17 cellular contexts compared by ENCODE assay signal in the genomic region with DNA sequence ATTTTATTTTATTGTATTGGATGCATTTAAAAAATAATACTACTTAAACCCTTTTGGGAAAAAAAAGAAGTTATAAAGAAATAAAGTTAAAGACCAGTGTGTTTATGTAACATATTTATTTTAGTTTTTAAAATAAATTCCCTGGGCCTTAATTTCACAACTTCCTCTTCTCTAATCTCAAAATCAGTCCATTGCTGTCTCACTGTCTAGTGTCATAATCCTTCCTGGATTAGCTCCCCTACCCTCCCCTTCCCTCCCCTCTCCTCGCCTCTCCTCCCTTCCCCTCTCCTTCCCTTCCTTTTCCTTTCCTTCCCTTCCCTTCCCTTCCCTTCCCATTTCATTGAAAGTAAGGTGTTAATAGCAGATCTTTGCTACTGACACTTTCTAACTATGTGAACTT.
"Had no signal": no experiment of that assay in that cellular context is flagged by ENCODE, and none has a peak within 500 bp of the region (broad histone marks: within the 10 kb centered on the region; RNA-seq: fewer than 3 reads in every experiment).

No MANE protein-coding gene starts in this region.

- H3K27ac Mint-ChIP-seq: activated B cell treated with CpG ODN at 0.5 μM for 24 hours; activated CD4-positive, alpha-beta T cell treated with anti-CD3 and anti-CD28 coated beads, Interleukin-2, amount 10 ng/mL, durations not matched to agents 7 days and 5 days; activated naive CD8-positive, alpha-beta T cell; memory B cell; naive thymus-derived CD4-positive, alpha-beta T cell; stimulated activated effector memory CD8-positive, alpha-beta T cell treated with anti-CD3 and anti-CD28 coated beads, Interleukin-12 subunit alpha, Interleukin-12 subunit beta, amount 100 ng/mL, for 72 hours had no signal

- H3K4me1 Mint-ChIP-seq: activated CD4-positive, alpha-beta T cell treated with anti-CD3 and anti-CD28 coated beads, Interleukin-2, amount 10 ng/mL, durations not matched to agents 7 days and 5 days; central memory CD8-positive, alpha-beta T cell; stimulated activated effector memory CD8-positive, alpha-beta T cell treated with anti-CD3 and anti-CD28 coated beads, Interleukin-12 subunit alpha, Interleukin-12 subunit beta, amount 100 ng/mL, for 72 hours had no signal

- H3K27me3 Mint-ChIP-seq: activated B cell treated with CpG ODN at 0.5 μM for 24 hours; central memory CD8-positive, alpha-beta T cell had no signal

- H3K4me3 Mint-ChIP-seq: activated B cell treated with CpG ODN at 0.5 μM for 24 hours; activated CD4-positive, alpha-beta T cell treated with anti-CD3 and anti-CD28 coated beads, Interleukin-2, amount 10 ng/mL, durations not matched to agents 7 days and 5 days; activated naive CD8-positive, alpha-beta T cell; central memory CD8-positive, alpha-beta T cell; memory B cell; naive thymus-derived CD4-positive, alpha-beta T cell; stimulated activated effector memory CD8-positive, alpha-beta T cell treated with anti-CD3 and anti-CD28 coated beads, Interleukin-12 subunit alpha, Interleukin-12 subunit beta, amount 100 ng/mL, for 72 hours had no signal

- DNase-seq: activated B cell treated with CpG ODN at 0.5 μM for 24 hours; activated CD4-positive, alpha-beta T cell treated with anti-CD3 and anti-CD28 coated beads, Interleukin-2, amount 10 ng/mL, durations not matched to agents 7 days and 5 days; activated CD8-positive, alpha-beta memory T cell treated with anti-CD3 and anti-CD28 coated beads for 24 hours; activated gamma-delta T cell treated with Interleukin-2 at 50 U/mL for 16 hours; amygdala; brain microvascular endothelial cell; cortex of kidney; effector CD4-positive, alpha-beta T cell; hippocampal formation; left ventricle myocardium inferior; mucosa of descending colon; naive thymus-derived CD4-positive, alpha-beta T cell; pancreas had no signal

- ATAC-seq: mucosa of descending colon; naive thymus-derived CD4-positive, alpha-beta T cell; pancreas had no signal

- H3K9me3 Mint-ChIP-seq: activated B cell treated with CpG ODN at 0.5 μM for 24 hours; activated CD4-positive, alpha-beta T cell treated with anti-CD3 and anti-CD28 coated beads, Interleukin-2, amount 10 ng/mL, durations not matched to agents 7 days and 5 days; central memory CD8-positive, alpha-beta T cell; memory B cell; stimulated activated effector memory CD8-positive, alpha-beta T cell treated with anti-CD3 and anti-CD28 coated beads, Interleukin-12 subunit alpha, Interleukin-12 subunit beta, amount 100 ng/mL, for 72 hours had no signal

- H3K36me3 Mint-ChIP-seq: activated naive CD8-positive, alpha-beta T cell; memory B cell; naive thymus-derived CD4-positive, alpha-beta T cell; stimulated activated effector memory CD8-positive, alpha-beta T cell treated with anti-CD3 and anti-CD28 coated beads, Interleukin-12 subunit alpha, Interleukin-12 subunit beta, amount 100 ng/mL, for 72 hours had no signal
